Comparison of ENCODE assay signal across 23 cellular contexts in the genomic region with DNA sequence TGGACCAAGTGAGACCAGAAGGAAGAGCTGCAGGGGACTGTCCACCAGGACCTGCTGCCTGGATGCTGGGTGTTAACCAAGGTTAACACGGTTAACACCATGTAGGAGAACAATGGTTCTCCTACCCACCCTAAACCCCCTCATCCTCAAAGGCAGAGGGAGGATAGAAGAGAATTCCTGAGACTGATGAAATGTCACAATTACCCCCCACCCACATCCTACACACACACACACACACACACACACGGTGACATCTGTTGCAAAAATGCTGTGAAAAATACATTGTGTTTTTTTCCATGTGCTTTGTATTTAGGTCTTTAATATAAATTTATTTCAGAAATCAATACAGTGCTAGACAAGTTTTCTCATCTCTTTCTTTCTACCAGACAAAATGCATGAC.
DNase-seq lines count a peak whose midpoint lies in the region; ATAC-seq and TF ChIP-seq lines count a peak whose summit lies in the region.
"Had no signal": no experiment of that assay in that cellular context is flagged by ENCODE, and none has a peak within 500 bp of the region (broad histone marks: within the 10 kb centered on the region; RNA-seq: fewer than 3 reads in every experiment).

No MANE protein-coding gene starts in this region.

- peak overlapping the region; percentile 22 for H3K4me2 ChIP-seq in neural progenitor cell

- no peak overlapping the region for H2AFZ ChIP-seq in neural progenitor cell (replicated peaks)

- no peaks in the 10 kb centered on the region for H3K9me3 ChIP-seq in neural progenitor cell (ENCODE audit: low read depth)
- H3K9me3 ChIP-seq: BE2C, BLaER1 had no signal

- TF ChIP-seq CTCF in neural progenitor cell (IDR thresholded peaks at IDR 0.05): no peak

- peak overlapping the region; percentile 43 for H3K27ac Mint-ChIP-seq in activated naive CD4-positive, alpha-beta T cell treated with anti-CD3 and anti-CD28 coated beads, Interleukin-2, amount 50 U/mL, for 24 hours
- no peak overlapping the region for H3K27ac Mint-ChIP-seq in activated naive CD4-positive, alpha-beta T cell treated with anti-CD3 and anti-CD28 coated beads, Interleukin-2, amount 50 U/mL, for 72 hours
- H3K27ac Mint-ChIP-seq in neural progenitor cell: peak overlapping the region; percentile 19
- no peak overlapping the region for H3K27ac Mint-ChIP-seq in activated T-helper 2 cell treated with anti-CD3 and anti-CD28 coated beads, Interferon-gamma antibody, Interleukin-2, Interleukin-4, amounts not matched to agents 10 μg/mL and 5 μg/mL and 100 μg/mL, durations not matched to agents 14 hours and 24 hours and 36 hours
- H3K27ac Mint-ChIP-seq: CD14-positive monocyte; CD4-positive, CD25-positive, alpha-beta regulatory T cell; CD8-positive, alpha-beta memory T cell had no signal

- peaks cover 33% of the 10 kb centered on the region for H3K4me1 ChIP-seq in neural progenitor cell

- no peak overlapping the region for H3K4me3 Mint-ChIP-seq in activated naive CD4-positive, alpha-beta T cell treated with anti-CD3 and anti-CD28 coated beads, Interleukin-2, amount 50 U/mL, for 24 hours
- H3K4me3 Mint-ChIP-seq in neural progenitor cell: no peak overlapping the region
- no peak overlapping the region for H3K4me3 Mint-ChIP-seq in activated T-helper 2 cell treated with anti-CD3 and anti-CD28 coated beads, Interferon-gamma antibody, Interleukin-2, Interleukin-4, amounts not matched to agents 10 μg/mL and 5 μg/mL and 100 μg/mL, durations not matched to agents 14 hours and 24 hours and 36 hours (ENCODE audit: low read depth)
- H3K4me3 Mint-ChIP-seq: CD14-positive monocyte; CD4-positive, alpha-beta memory T cell; CD4-positive, CD25-positive, alpha-beta regulatory T cell; CD8-positive, alpha-beta memory T cell had no signal

- H3K27me3 ChIP-seq in neural progenitor cell: no peaks in the 10 kb centered on the region
- H3K27me3 ChIP-seq: BE2C, BLaER1 had no signal

- no peak overlapping the region for H3K9ac ChIP-seq in neural progenitor cell
- H3K9ac ChIP-seq: BLaER1 had no signal

- DNase-seq in activated naive CD4-positive, alpha-beta T cell treated with anti-CD3 and anti-CD28 coated beads, Interleukin-2, amount 50 U/mL, for 72 hours (ENCODE audit: low spot score in 2 of 2): no peak
- DNase-seq in neural progenitor cell (ENCODE audit: low spot score) (no peak), ecto neural progenitor cell (ENCODE audit: low spot score) (no peak)
- no peak for DNase-seq in activated T-helper 2 cell treated with anti-CD3 and anti-CD28 coated beads, Interferon-gamma antibody, Interleukin-2, Interleukin-4, amounts not matched to agents 10 μg/mL and 5 μg/mL and 100 μg/mL, durations not matched to agents 14 hours and 24 hours and 36 hours (ENCODE audit: low spot score)
- DNase-seq: ACHN; BE2C; C1 segment of cervical spinal cord; CD4-positive, alpha-beta memory T cell; CD4-positive, CD25-positive, alpha-beta regulatory T cell; CD8-positive, alpha-beta memory T cell; COR-L47; DMS 273 treated with DMSO at 0.1 percent for 48 hours; DMS153; DMS53; DMS79; DND-41; EL; GDM1 had no signal

- peaks cover 17% of the 10 kb centered on the region for H3K4me1 Mint-ChIP-seq in activated naive CD4-positive, alpha-beta T cell treated with anti-CD3 and anti-CD28 coated beads, Interleukin-2, amount 50 U/mL, for 24 hours
- H3K4me1 Mint-ChIP-seq in neural progenitor cell: peaks cover 41% of the 10 kb centered on the region
- no peaks in the 10 kb centered on the region for H3K4me1 Mint-ChIP-seq in activated T-helper 2 cell treated with anti-CD3 and anti-CD28 coated beads, Interferon-gamma antibody, Interleukin-2, Interleukin-4, amounts not matched to agents 10 μg/mL and 5 μg/mL and 100 μg/mL, durations not matched to agents 14 hours and 24 hours and 36 hours (ENCODE audit: low read depth)
- H3K4me1 Mint-ChIP-seq: CD14-positive monocyte; CD8-positive, alpha-beta memory T cell had no signal

- no peak overlapping the region for H3K27ac ChIP-seq in neural progenitor cell
- H3K27ac ChIP-seq: 22Rv1, BLaER1 had no signal

- no peak for ATAC-seq in activated naive CD4-positive, alpha-beta T cell treated with anti-CD3 and anti-CD28 coated beads, Interleukin-2, amount 50 U/mL, for 72 hours
- ATAC-seq: GM12878 had no signal

- no peaks in the 10 kb centered on the region for H3K36me3 Mint-ChIP-seq in activated naive CD4-positive, alpha-beta T cell treated with anti-CD3 and anti-CD28 coated beads, Interleukin-2, amount 50 U/mL, for 24 hours
- no peaks in the 10 kb centered on the region for H3K36me3 Mint-ChIP-seq in activated naive CD4-positive, alpha-beta T cell treated with anti-CD3 and anti-CD28 coated beads, Interleukin-2, amount 50 U/mL, for 72 hours
- no peaks in the 10 kb centered on the region for H3K36me3 Mint-ChIP-seq in neural progenitor cell
- H3K36me3 Mint-ChIP-seq in activated T-helper 2 cell treated with anti-CD3 and anti-CD28 coated beads, Interferon-gamma antibody, Interleukin-2, Interleukin-4, amounts not matched to agents 10 μg/mL and 5 μg/mL and 100 μg/mL, durations not matched to agents 14 hours and 24 hours and 36 hours (ENCODE audit: low read depth): no peaks in the 10 kb centered on the region
- H3K36me3 Mint-ChIP-seq: CD14-positive monocyte; CD4-positive, alpha-beta memory T cell; CD4-positive, CD25-positive, alpha-beta regulatory T cell; CD8-positive, alpha-beta memory T cell had no signal

- H3K79me2 ChIP-seq in neural progenitor cell (ENCODE audit: low read depth): no peaks in the 10 kb centered on the region

- H3K36me3 ChIP-seq in neural progenitor cell: no peaks in the 10 kb centered on the region
- H3K36me3 ChIP-seq: BE2C, BLaER1 had no signal

- intact Hi-C loops in activated T-helper 2 cell treated with anti-CD3 and anti-CD28 coated beads, Interferon-gamma antibody, Interleukin-2, Interleukin-4, amounts not matched to agents 10 μg/mL and 5 μg/mL and 100 μg/mL, durations not matched to agents 14 hours and 24 hours and 36 hours (cut with micrococcal nuclease): no loop called here

- H3K4me3 ChIP-seq in neural progenitor cell: no peak overlapping the region
- H3K4me3 ChIP-seq: BLaER1, GM12878 had no signal

- H4K20me1 ChIP-seq in neural progenitor cell (ENCODE audit: low read depth): no peaks in the 10 kb centered on the region
- H4K20me1 ChIP-seq: BLaER1 had no signal

- no peaks in the 10 kb centered on the region for H3K9me3 Mint-ChIP-seq in activated naive CD4-positive, alpha-beta T cell treated with anti-CD3 and anti-CD28 coated beads, Interleukin-2, amount 50 U/mL, for 24 hours
- H3K9me3 Mint-ChIP-seq in activated naive CD4-positive, alpha-beta T cell treated with anti-CD3 and anti-CD28 coated beads, Interleukin-2, amount 50 U/mL, for 72 hours: no peaks in the 10 kb centered on the region
- H3K9me3 Mint-ChIP-seq in neural progenitor cell: peaks cover 2% of the 10 kb centered on the region
- no peaks in the 10 kb centered on the region for H3K9me3 Mint-ChIP-seq in activated T-helper 2 cell treated with anti-CD3 and anti-CD28 coated beads, Interferon-gamma antibody, Interleukin-2, Interleukin-4, amounts not matched to agents 10 μg/mL and 5 μg/mL and 100 μg/mL, durations not matched to agents 14 hours and 24 hours and 36 hours
- H3K9me3 Mint-ChIP-seq: CD14-positive monocyte; CD4-positive, alpha-beta memory T cell; CD8-positive, alpha-beta memory T cell had no signal

- peaks cover 34% of the 10 kb centered on the region for H3F3A ChIP-seq in neural progenitor cell (ENCODE audit: low read depth)

- no peaks in the 10 kb centered on the region for H3K27me3 Mint-ChIP-seq in activated naive CD4-positive, alpha-beta T cell treated with anti-CD3 and anti-CD28 coated beads, Interleukin-2, amount 50 U/mL, for 24 hours
- H3K27me3 Mint-ChIP-seq in neural progenitor cell (ENCODE audit: insufficient read depth, low read depth): peaks cover 24% of the 10 kb centered on the region
- H3K27me3 Mint-ChIP-seq in activated T-helper 2 cell treated with anti-CD3 and anti-CD28 coated beads, Interferon-gamma antibody, Interleukin-2, Interleukin-4, amounts not matched to agents 10 μg/mL and 5 μg/mL and 100 μg/mL, durations not matched to agents 14 hours and 24 hours and 36 hours (ENCODE audit: low read depth): peaks cover 15% of the 10 kb centered on the region

Comparison
In these comparisons a context has a peak if more than half of its experiments do, and no peak if none do; other contexts are left out.
1. H3K27ac Mint-ChIP-seq: peak in activated naive CD4-positive, alpha-beta T cell treated with anti-CD3 and anti-CD28 coated beads, Interleukin-2, amount 50 U/mL, for 24 hours (single experiment) and neural progenitor cell (single experiment); none in activated naive CD4-positive, alpha-beta T cell treated with anti-CD3 and anti-CD28 coated beads, Interleukin-2, amount 50 U/mL, for 72 hours (0 of 2) and activated T-helper 2 cell treated with anti-CD3 and anti-CD28 coated beads, Interferon-gamma antibody, Interleukin-2, Interleukin-4, amounts not matched to agents 10 μg/mL and 5 μg/mL and 100 μg/mL, durations not matched to agents 14 hours and 24 hours and 36 hours (single experiment).